In the genomic region with DNA sequence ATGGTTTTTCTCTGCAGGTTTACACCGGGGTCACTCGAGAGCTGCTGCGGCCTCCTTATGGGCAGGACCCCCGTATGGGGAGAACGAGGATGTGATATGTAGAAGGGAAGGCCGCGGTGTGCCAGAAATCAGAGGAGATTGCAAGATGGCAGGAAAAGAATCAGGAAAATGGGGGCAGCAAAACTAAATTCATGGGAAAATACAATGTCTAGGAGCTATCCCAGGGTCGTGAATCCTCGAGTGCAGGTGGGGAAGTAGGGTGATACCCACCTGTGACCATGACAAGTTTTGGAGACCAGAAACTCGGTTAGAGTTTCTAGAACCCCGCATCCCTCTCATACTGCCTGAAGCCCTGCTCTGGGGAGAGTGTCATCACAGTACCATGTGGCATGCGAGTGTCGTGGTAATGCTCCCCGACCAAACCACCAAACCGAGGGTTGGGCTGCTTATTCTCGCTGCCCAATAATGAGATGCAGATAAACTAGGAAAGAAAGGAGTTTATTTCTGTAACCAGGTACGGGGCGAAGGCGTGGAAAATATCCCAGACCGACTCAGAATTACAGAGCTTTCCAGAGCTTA, we compare ENCODE assay signal across 9 cellular contexts. TPM values are rescaled to one million over a fixed set of nuclear protein-coding genes. Genes with fewer than 3 reads are reported as not detected.
DNase-seq lines count a peak whose midpoint lies in the region; ATAC-seq, FAIRE-seq and TF ChIP-seq lines count a peak whose summit lies in the region.
"Had no signal": no experiment of that assay in that cellular context is flagged by ENCODE, and none has a peak within 500 bp of the region (broad histone marks: within the 10 kb centered on the region; RNA-seq: fewer than 3 reads in every experiment).

No MANE protein-coding gene starts in this region.

- peaks cover 7% of the 10 kb centered on the region; the same call in 1 of the 2 replicates for H3K4me1 ChIP-seq in HUES6 (ENCODE audit: control insufficient read depth, insufficient read depth, low read length)
- H3K4me1 ChIP-seq in pancreas = peaks cover 0 to 7% (median 6%) of the 10 kb centered on the region in 3 donors

- CTCF ChIA-PET in activated CD4-positive, alpha-beta memory T cell treated with anti-CD3 and anti-CD28 coated beads, Interleukin-2, amount 10 ng/mL, durations not matched to agents 7 days and 5 days (lab: Charles Lee) = interaction anchor here (0.7 to 0.9 kb wide), 2 partner anchors 44 to 45 kb away, joined by 3 to 4 read pairs; no protein-coding TSS in a partner anchor

- WGBS in pancreas, 2 donors = 17 to 18% methylated on average over 20 of the region's 20 CpGs

- H3K4me3 ChIP-seq in HUES6 (ENCODE audit: low read depth, low read length) (peak overlapping the region; percentile 99), pancreas (peak overlapping the region; percentile 61 to 100 (median 96))

- no peaks in the 10 kb centered on the region for H3K9me3 ChIP-seq in HUES6 (ENCODE audit: control insufficient read depth, insufficient read depth, low read depth, low read length)
- H3K9me3 ChIP-seq in pancreas = no peaks in the 10 kb centered on the region

- no peaks in the 10 kb centered on the region for H3K27me3 Mint-ChIP-seq in activated CD4-positive, alpha-beta memory T cell treated with anti-CD3 and anti-CD28 coated beads, Interleukin-2, amount 10 ng/mL, durations not matched to agents 7 days and 5 days

- TF ChIP-seq CTCF in pancreas (IDR thresholded peaks at IDR 0.05) = no peak

- intact Hi-C loops in pancreas (cut with DNase I) = no loop called here

- no peak for FAIRE-seq in pancreas (lab: Jason Lieb, UNC)
- FAIRE-seq: A204.1 had no signal

- H3K27ac Mint-ChIP-seq in activated CD4-positive, alpha-beta memory T cell treated with anti-CD3 and anti-CD28 coated beads, Interleukin-2, amount 10 ng/mL, durations not matched to agents 7 days and 5 days = peak overlapping the region; percentile 89

- no peak for TF ChIP-seq POLR2A in erythroblast (IDR thresholded peaks at IDR 0.05; ENCODE audit: low read length)

- peak overlapping the region; percentile 100 for H3K9ac ChIP-seq in HUES6 (ENCODE audit: low read length)

- H3K4me1 Mint-ChIP-seq in activated CD4-positive, alpha-beta memory T cell treated with anti-CD3 and anti-CD28 coated beads, Interleukin-2, amount 10 ng/mL, durations not matched to agents 7 days and 5 days = peaks cover 39% of the 10 kb centered on the region

- H3K27ac ChIP-seq in HUES6 (ENCODE audit: low read depth, low read length) = peak overlapping the region; percentile 98
- peak overlapping the region; percentile 83 to 94 (median 90) for H3K27ac ChIP-seq in pancreas

- DNase-seq in DMS 273 (lab: John Stamatoyannopoulos, UW; ENCODE audit: unreplicated experiment) = peak; percentile 20
- no peak for DNase-seq in DMS 273 treated with DMSO at 0.1 percent for 48 hours (lab: John Stamatoyannopoulos, UW)
- DNase-seq in activated CD4-positive, alpha-beta memory T cell treated with anti-CD3 and anti-CD28 coated beads, Interleukin-2, amount 10 ng/mL, durations not matched to agents 7 days and 5 days = peak; percentile 63
- DNase-seq in erythroblast (lab: John Stamatoyannopoulos, UW) = peak; percentile 43 to 48
- no peak for DNase-seq in pancreas
- DNase-seq in midbrain (lab: John Stamatoyannopoulos, UW) = no peak

- peaks cover 35% of the 10 kb centered on the region for H3K36me3 Mint-ChIP-seq in activated CD4-positive, alpha-beta memory T cell treated with anti-CD3 and anti-CD28 coated beads, Interleukin-2, amount 10 ng/mL, durations not matched to agents 7 days and 5 days (ENCODE audit: low read depth)

- H3K36me3 ChIP-seq in HUES6 (ENCODE audit: control insufficient read depth, insufficient read depth, low read length) (peaks cover 28% of the 10 kb centered on the region), pancreas (peaks cover 0 to 18% (median 0%) of the 10 kb centered on the region in 3 donors)

- H3K27me3 ChIP-seq in HUES6 (ENCODE audit: control insufficient read depth, insufficient read depth, low read length) (no peaks in the 10 kb centered on the region), pancreas (no peaks in the 10 kb centered on the region)

- no peaks in the 10 kb centered on the region for H3K9me3 Mint-ChIP-seq in activated CD4-positive, alpha-beta memory T cell treated with anti-CD3 and anti-CD28 coated beads, Interleukin-2, amount 10 ng/mL, durations not matched to agents 7 days and 5 days

- peak overlapping the region; percentile 94 for H3K4me3 Mint-ChIP-seq in activated CD4-positive, alpha-beta memory T cell treated with anti-CD3 and anti-CD28 coated beads, Interleukin-2, amount 10 ng/mL, durations not matched to agents 7 days and 5 days

- ATAC-seq in pancreas (peak in 2 of 4 donors; percentile 4), GM18861 (IDR thresholded peaks at IDR 0.05; ENCODE audit: unreplicated experiment) (no peak)

- POLR2A ChIA-PET in activated CD4-positive, alpha-beta memory T cell treated with anti-CD3 and anti-CD28 coated beads, Interleukin-2, amount 10 ng/mL, durations not matched to agents 7 days and 5 days (lab: Charles Lee) = interaction anchor here (0.7 to 2.0 kb wide), 7 partner anchors 17 to 52 kb away, joined by 3 to 9 read pairs (median 4); a partner anchor contains a TSS

RNA-seq across cellular contexts. Expression of a gene that starts 0.8 kb away (rescaled TPM):
- total RNA-seq in activated CD4-positive, alpha-beta memory T cell treated with anti-CD3 and anti-CD28 coated beads, Interleukin-2, amount 10 ng/mL, durations not matched to agents 7 days and 5 days = 10 to 100 TPM; 29.5 to 32.4 TPM
- total RNA-seq in pancreas = 10 to 100 TPM in 2 of 6 donors, 1 to 10 TPM in 4; 8.1 to 11.5 (median 8.4) TPM
- 1 to 10 TPM; 7.6 to 8.8 TPM for polyA plus RNA-seq in pancreas

RNA-seq across cellular contexts. Expression of a gene that starts 17.3 kb away (rescaled TPM):
- not detected for total RNA-seq in activated CD4-positive, alpha-beta memory T cell treated with anti-CD3 and anti-CD28 coated beads, Interleukin-2, amount 10 ng/mL, durations not matched to agents 7 days and 5 days
- under 1 TPM in 3 of 6 donors, not detected in 3; 0.04 to 0.14 (median 0.12) TPM for total RNA-seq in pancreas
- under 1 TPM; 0.15 to 0.35 TPM for polyA plus RNA-seq in pancreas

RNA-seq across cellular contexts. Expression of a gene that starts 52.0 kb away (rescaled TPM):
- 10 to 100 TPM; 62.8 to 74.4 TPM for total RNA-seq in activated CD4-positive, alpha-beta memory T cell treated with anti-CD3 and anti-CD28 coated beads, Interleukin-2, amount 10 ng/mL, durations not matched to agents 7 days and 5 days
- total RNA-seq in pancreas = 10 to 100 TPM; 17.9 to 31.8 (median 26.9) TPM
- polyA plus RNA-seq in pancreas = 10 to 100 TPM; 13.8 to 23.3 TPM

Comparison
In these comparisons a context has a peak if more than half of its experiments do, and no peak if none do; other contexts are left out.
1. DNase-seq: peak in DMS 273 (single experiment), activated CD4-positive, alpha-beta memory T cell treated with anti-CD3 and anti-CD28 coated beads, Interleukin-2, amount 10 ng/mL, durations not matched to agents 7 days and 5 days (single experiment) and erythroblast (2 of 2); none in DMS 273 treated with DMSO at 0.1 percent for 48 hours (single experiment), pancreas (0 of 6) and midbrain (single experiment).